8 cellular contexts compared by ENCODE assay signal in the genomic region with DNA sequence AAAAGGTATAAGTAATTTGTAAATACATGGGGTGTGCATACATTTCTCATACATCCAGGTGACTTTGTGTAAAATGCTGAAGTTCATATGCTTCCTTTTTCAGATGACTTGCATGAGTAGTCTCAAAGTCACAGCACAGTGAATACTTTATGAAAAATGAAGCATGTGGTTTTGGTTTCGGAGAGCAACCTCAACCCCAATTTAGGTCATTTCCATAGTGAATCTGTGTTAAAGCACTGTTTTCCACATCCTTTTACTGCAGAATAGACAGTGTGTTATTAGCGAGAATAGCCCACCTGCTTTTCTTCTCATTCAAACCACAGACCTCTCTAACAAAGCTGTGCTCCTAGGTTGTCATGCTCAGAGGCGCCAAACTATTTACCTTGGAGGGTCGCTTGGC.
DNase-seq lines count a peak whose midpoint lies in the region; ATAC-seq and TF ChIP-seq lines count a peak whose summit lies in the region.

No MANE protein-coding gene starts in this region.

- DNase-seq in fibroblast of mammary gland (ENCODE audit: low read depth) (peak; percentile 54), NCI-H2081 (lab: John Stamatoyannopoulos, UW) (no peak), ACHN (no peak), SK-N-SH (no peak), Ammon's horn (ENCODE audit: low spot score) (no peak)

- peak overlapping the region in 1 of 2 experiments; percentile 91; a peak in 2 of 4 replicates for H3K27ac ChIP-seq in SK-N-SH (ENCODE audit: low read depth in 2 of 2, low read length in 1 of 2)

- TF ChIP-seq RAD21 in SK-N-SH (IDR thresholded peaks at IDR 0.05; ENCODE audit: low read length): no peak

- H3K9me2 ChIP-seq in SK-N-SH: no peaks in the 10 kb centered on the region

- POLR2A ChIA-PET in SK-N-SH (lab: Yijun Ruan, JAX): no interaction called here

- ATAC-seq in GM18505 (IDR thresholded peaks at IDR 0.05; ENCODE audit: unreplicated experiment) (peak; percentile 94), GM21529 (IDR thresholded peaks at IDR 0.05; ENCODE audit: unreplicated experiment) (peak; percentile 96), HG03520 (IDR thresholded peaks at IDR 0.05; ENCODE audit: unreplicated experiment) (peak; percentile 93)

- WGBS in SK-N-SH (ENCODE audit: low lambda C conversion rate): 78% methylated on average over 4 of the region's 4 CpGs

- no peaks in the 10 kb centered on the region for H3K9me3 ChIP-seq in SK-N-SH

- H4K20me1 ChIP-seq in SK-N-SH (ENCODE audit: insufficient read depth): no peaks in the 10 kb centered on the region

- no peak overlapping the region for H3K4me2 ChIP-seq in SK-N-SH

- H3K36me3 ChIP-seq in SK-N-SH (replicated peaks in 1 of 2; ENCODE audit: control insufficient read depth in 1 of 2, insufficient read depth in 2 of 2, low read length in 1 of 2): peaks cover 47 to 79% of the 10 kb centered on the region in 2 experiments

- H3K9ac ChIP-seq in SK-N-SH: no peak overlapping the region

- H3F3A ChIP-seq in SK-N-SH (replicated peaks; ENCODE audit: insufficient read depth): peaks cover 73% of the 10 kb centered on the region

- H3K4me1 ChIP-seq in SK-N-SH (ENCODE audit: control insufficient read depth in 1 of 2, insufficient read depth in 2 of 2, low read depth in 1 of 2, low read length in 1 of 2): peaks cover 0 to 4% of the 10 kb centered on the region in 2 experiments

- H3K27me3 ChIP-seq in SK-N-SH (ENCODE audit: insufficient read depth): no peaks in the 10 kb centered on the region

- TF ChIP-seq CTCF in fibroblast of mammary gland (conservative IDR thresholded peaks at IDR 0.05; ENCODE audit: control insufficient read depth, insufficient read depth, low read depth, low read length) (no peak), SK-N-SH (IDR thresholded peaks at IDR 0.05) (no peak)

- CTCF ChIA-PET in SK-N-SH (lab: Yijun Ruan, JAX): no interaction called here

- H3K79me2 ChIP-seq in SK-N-SH (ENCODE audit: insufficient read depth): 0 out of 2 replicates have a peak, but pooled peaks cover 5% of the 10 kb centered on the region

- TF ChIP-seq POLR2A in GM18505 (IDR thresholded peaks at IDR 0.05; ENCODE audit: borderline replicate concordance, extremely low read depth, insufficient read depth, insufficient read length): no peak

- in situ Hi-C loops in ACHN (cut with HindIII; ENCODE audit: low pct_ligation_motif_present, low pct_unique_long_range_greater_than_20kb, low sequenced_read_pairs): no loop called here

- no peak overlapping the region for H3K4me3 ChIP-seq in fibroblast of mammary gland (ENCODE audit: control insufficient read depth, low read depth, low read length)
- H3K4me3 ChIP-seq in SK-N-SH (ENCODE audit: low read depth in 2 of 2, low read length in 1 of 2): no peak overlapping the region

- H2AFZ ChIP-seq in SK-N-SH (ENCODE audit: low read depth): no peak overlapping the region

- no peak for TF ChIP-seq EP300 in SK-N-SH (IDR thresholded peaks at IDR 0.05; ENCODE audit: borderline replicate concordance in 1 of 2, low read depth in 1 of 2, low read length in 1 of 2)

TF ChIP-seq in SK-N-SH, 30 proteins besides CTCF, POLR2A, EP300 and RAD21:
- no peak for TF ChIP-seq TCF12 (IDR thresholded peaks at IDR 0.05)
- TF ChIP-seq IRF3 (IDR thresholded peaks at IDR 0.05; ENCODE audit: low read depth, low read length): no peak
- TF ChIP-seq GABPA (IDR thresholded peaks at IDR 0.05; ENCODE audit: low read depth): no peak
TF ChIP-seq in SK-N-SH: peak in this region for 0.
